29 cellular contexts compared by ENCODE assay signal in the genomic region with DNA sequence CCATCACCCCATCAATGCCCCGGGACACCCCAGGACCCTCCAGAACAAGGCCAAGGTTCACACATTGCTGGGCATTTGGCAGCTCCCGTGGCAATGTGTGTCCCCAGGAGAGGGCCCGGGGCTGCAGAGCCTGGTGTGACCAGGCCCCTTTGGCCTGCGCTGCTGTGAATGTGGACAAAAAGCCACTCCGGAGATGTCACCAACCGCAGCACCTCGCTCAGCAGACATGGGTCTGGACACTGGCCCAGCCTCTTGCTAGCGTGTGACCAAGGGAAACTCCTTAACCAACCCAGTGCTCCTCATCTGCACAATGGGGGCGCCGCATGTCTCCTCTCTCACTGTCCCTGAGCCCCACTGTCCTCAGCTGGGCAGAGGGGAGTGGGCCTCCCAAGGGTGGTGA. TPM values are rescaled to one million over a fixed set of nuclear protein-coding genes. Genes with fewer than 3 reads are reported as not detected.
"Had no signal": no experiment of that assay in that cellular context is flagged by ENCODE, and none has a peak within 500 bp of the region (broad histone marks: within the 10 kb centered on the region; RNA-seq: fewer than 3 reads in every experiment).

No MANE protein-coding gene starts in this region.

- DNase-seq: activated B cell treated with CpG ODN at 0.5 μM for 24 hours; activated CD4-positive, alpha-beta memory T cell treated with anti-CD3 and anti-CD28 coated beads, Interleukin-2, amount 10 ng/mL, durations not matched to agents 7 days and 5 days; activated CD4-positive, alpha-beta T cell treated with anti-CD3 and anti-CD28 coated beads for 4 hours; activated CD4-positive, CD25-positive, alpha-beta regulatory T cell treated with anti-CD3 and anti-CD28 coated beads, Interleukin-2, amount 50 U/mL, for 72 hours; activated CD8-positive, alpha-beta memory T cell treated with anti-CD3 and anti-CD28 coated beads for 24 hours; activated effector memory CD4-positive, alpha-beta T cell treated with anti-CD3 and anti-CD28 coated beads, Interleukin-2, amount 50 U/mL, for 16 hours; activated naive CD4-positive, alpha-beta T cell; activated naive CD8-positive, alpha-beta T cell treated with anti-CD3 and anti-CD28 coated beads, Interleukin-2, amount 10 ng/mL, durations not matched to agents 7 days and 5 days; activated T-cell treated with anti-CD3 and anti-CD28 coated beads, Interleukin-2, amount 50 U/mL, for 1 hour; activated T-cell treated with anti-CD3 and anti-CD28 coated beads, Interleukin-2, amount 50 U/mL, for 72 hours; amygdala; Karpas-422; KBM-7; NCI-H1105; NCI-H1417 treated with DMSO at 0.1 percent for 48 hours; NCI-H1694; NCI-H2029; NCI-H345; NCI-H524 treated with DMSO at 0.1 percent for 48 hours; SW 1271; T-helper 1 cell; T-helper 2 cell; T-helper 9 cell had no signal

- H3K27ac ChIP-seq: ascending aorta, cardiac muscle cell, VCaP had no signal

- H3K4me1 ChIP-seq: ascending aorta had no signal

- H3K4me3 ChIP-seq: ascending aorta, cardiac muscle cell had no signal

- ATAC-seq: activated T-cell treated with anti-CD3 and anti-CD28 coated beads, Interleukin-2, amount 50 U/mL, for 72 hours; activated T-helper 17 cell treated with anti-CD3 and anti-CD28 coated beads, Interleukin-2, amount 50 U/mL, for 72 hours; Panc1 had no signal

- H3K27me3 ChIP-seq: ascending aorta, cardiac muscle cell had no signal

- H3K9me3 ChIP-seq: ascending aorta had no signal

RNA-seq across cellular contexts. Expression of gene CHADL, which starts 8.0 kb away (rescaled TPM):
- total RNA-seq: activated B cell treated with CpG ODN at 0.5 μM for 24 hours, ascending aorta, RPMI7951 had no signal
